Comparison of ENCODE assay signal across 9 cellular contexts in genomic region chr20:7754102-7754501, GRCh38.
"Had no signal": no experiment of that assay in that cellular context is flagged by ENCODE, and none has a peak within 500 bp of the region (broad histone marks: within the 10 kb centered on the region; RNA-seq: fewer than 3 reads in every experiment).

No MANE protein-coding gene starts in this region.

- H3K4me2 ChIP-seq: GM23338 had no signal

- ATAC-seq: GM23338, K562 had no signal

- H3K27ac Mint-ChIP-seq: GM23338, H9 had no signal

- FAIRE-seq: H1, H54, K562 had no signal

- DNase-seq: H9, HCEC 1CT, IMR-90, KG1 had no signal

- H3K9me3 Mint-ChIP-seq: GM23338, H9 had no signal

- H3K4me3 Mint-ChIP-seq: GM23338, H9 had no signal

- H2AFZ ChIP-seq: GM23338 had no signal

- H3K4me1 Mint-ChIP-seq: GM23338, H9 had no signal

- H3K27ac ChIP-seq: HL-60 had no signal

- H3K4me3 ChIP-seq: GM23338, K562 had no signal
